15 cellular contexts compared by ENCODE assay signal in the genomic region with DNA sequence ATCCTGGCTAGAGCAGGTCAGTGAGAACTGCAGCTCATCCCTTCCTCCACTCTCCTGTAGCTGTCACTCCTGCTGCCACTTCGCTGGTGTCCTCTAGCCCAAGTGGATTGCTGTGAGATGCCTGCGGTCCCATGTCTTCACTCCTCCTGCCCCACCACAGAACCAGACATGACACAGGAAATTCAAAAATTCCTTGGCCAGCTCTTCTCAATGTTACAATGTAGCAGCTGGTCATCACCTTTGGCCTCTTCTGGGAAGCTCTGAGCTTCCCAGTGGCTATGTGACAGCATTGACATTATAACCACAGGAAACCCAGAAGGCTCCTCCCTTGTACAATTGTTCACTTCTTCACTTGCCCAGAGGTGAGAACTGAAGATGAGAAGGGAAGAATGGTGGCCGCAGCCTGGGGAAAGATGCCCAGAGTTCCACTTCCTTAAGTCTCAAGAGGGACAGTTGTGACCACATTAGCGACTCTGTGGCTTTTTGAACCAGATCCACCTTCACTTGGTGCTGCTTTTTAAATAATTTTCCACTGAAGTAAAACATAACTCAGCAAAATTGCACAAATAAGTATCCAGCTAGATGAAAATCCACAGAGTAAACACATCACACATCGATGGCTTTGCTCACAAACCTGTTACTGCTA.
DNase-seq lines count a peak whose midpoint lies in the region; ATAC-seq and TF ChIP-seq lines count a peak whose summit lies in the region.
"Had no signal": no experiment of that assay in that cellular context is flagged by ENCODE, and none has a peak within 500 bp of the region (broad histone marks: within the 10 kb centered on the region; RNA-seq: fewer than 3 reads in every experiment).

No MANE protein-coding gene starts in this region.

- H3K9ac ChIP-seq in skeletal muscle tissue (ENCODE audit: low read depth in 1 of 3, low read length in 3 of 3) (no peak overlapping the region), neuronal stem cell (ENCODE audit: low read depth, low read length, poor library complexity) (no peak overlapping the region)

- H2AK5ac ChIP-seq in neuronal stem cell (ENCODE audit: low read depth, low read length): no peak overlapping the region

- H3K9me3 ChIP-seq in skeletal muscle tissue (ENCODE audit: control insufficient read depth in 3 of 3, low read length in 3 of 3) (no peaks in the 10 kb centered on the region), neuronal stem cell (replicated peaks in 1 of 2; ENCODE audit: control insufficient read depth in 2 of 2, insufficient read depth in 1 of 2, low read depth in 1 of 2, low read length in 2 of 2) (no peaks in the 10 kb centered on the region)

- ATAC-seq in GM21390 (IDR thresholded peaks at IDR 0.05; ENCODE audit: unreplicated experiment): no peak

- H4K8ac ChIP-seq in neuronal stem cell (ENCODE audit: low read depth, low read length): no peak overlapping the region

- H2AFZ ChIP-seq in neuronal stem cell (ENCODE audit: low read length): no peak overlapping the region

- no CpG with 5 or more reads among the region's 5 CpGs for WGBS in neuronal stem cell (ENCODE audit: extremely low coverage in 2 of 2, insufficient read length in 2 of 2, insufficient replicate concordance in 1 of 2), 2 donors

- H3K4me1 ChIP-seq in skeletal muscle tissue (ENCODE audit: control insufficient read depth in 3 of 3, insufficient read depth in 3 of 3, low read length in 3 of 3): peaks cover 35 to 49% (median 42%) of the 10 kb centered on the region in 3 donors
- no peaks in the 10 kb centered on the region for H3K4me1 ChIP-seq in neuronal stem cell (ENCODE audit: control insufficient read depth in 2 of 2, insufficient read depth in 1 of 2, low read depth in 1 of 2, low read length in 2 of 2)

- H3K79me1 ChIP-seq in neuronal stem cell (ENCODE audit: low read depth, low read length): no peaks in the 10 kb centered on the region

- DNase-seq in EH (ENCODE audit: low read depth) (peak; percentile 63), MV-4-11 (lab: John Stamatoyannopoulos, UW) (peak; percentile 95), fibroblast of villous mesenchyme (ENCODE audit: low read depth) (peak; percentile 24), neuronal stem cell (ENCODE audit: low spot score) (no peak), NCI-H187 (lab: John Stamatoyannopoulos, UW) (no peak), NCI-H774 (lab: John Stamatoyannopoulos, UW) (no peak)
- DNase-seq: activated B cell treated with CpG ODN at 0.5 μM for 24 hours, activated gamma-delta T cell, DMS153, glutamatergic neuron, kidney glomerular epithelial cell, NCI-H2029, NCI-H524 had no signal

- H3K27ac ChIP-seq in skeletal muscle tissue (ENCODE audit: low read depth, low read length) (peak overlapping the region; percentile 37), neuronal stem cell (replicated peaks; ENCODE audit: low read length) (no peak overlapping the region)

- TF ChIP-seq CTCF in fibroblast of villous mesenchyme (IDR thresholded peaks at IDR 0.05; ENCODE audit: insufficient read depth, low read depth, low read length): no peak

- H3K4me2 ChIP-seq in neuronal stem cell (ENCODE audit: insufficient read depth, low read length, poor library complexity, severe bottlenecking): no peak overlapping the region

- no peak overlapping the region for H2BK15ac ChIP-seq in neuronal stem cell (ENCODE audit: low read length)

- no peak overlapping the region for H3K18ac ChIP-seq in neuronal stem cell (ENCODE audit: low read length)

- no peak overlapping the region for H3K23ac ChIP-seq in neuronal stem cell (ENCODE audit: low read depth, low read length, poor library complexity)

- H2BK12ac ChIP-seq in neuronal stem cell (ENCODE audit: low read length): no peak overlapping the region

- H3K36me3 ChIP-seq in skeletal muscle tissue (ENCODE audit: control insufficient read depth in 3 of 3, insufficient read depth in 3 of 3, low read length in 3 of 3) (peaks cover under 1 to 14% (median 4%) of the 10 kb centered on the region in 3 donors), neuronal stem cell (replicated peaks in 1 of 2; ENCODE audit: control insufficient read depth in 2 of 2, insufficient read depth in 2 of 2, low read length in 2 of 2) (peaks cover 0 to 3% of the 10 kb centered on the region in 2 donors)

- H3K27me3 ChIP-seq in skeletal muscle tissue (ENCODE audit: control insufficient read depth in 3 of 3, insufficient read depth in 3 of 3, low read length in 3 of 3) (no peaks in the 10 kb centered on the region), neuronal stem cell (ENCODE audit: control insufficient read depth in 3 of 3, insufficient read depth in 3 of 3, low read depth in 1 of 3, low read length in 3 of 3) (no peaks in the 10 kb centered on the region)

- no peak overlapping the region for H3K4ac ChIP-seq in neuronal stem cell (ENCODE audit: low read length)

- H4K91ac ChIP-seq in neuronal stem cell (ENCODE audit: low read depth, low read length, poor library complexity): no peak overlapping the region

- H2BK120ac ChIP-seq in neuronal stem cell (ENCODE audit: low read depth, low read length): no peak overlapping the region

- no peak overlapping the region for H2BK5ac ChIP-seq in neuronal stem cell (ENCODE audit: low read length)

- H3K14ac ChIP-seq in neuronal stem cell (ENCODE audit: low read length): no peak overlapping the region

- H3K4me3 ChIP-seq in fibroblast of villous mesenchyme (ENCODE audit: low read depth, low read length) (no peak overlapping the region), skeletal muscle tissue (ENCODE audit: low read length in 3 of 3) (peak overlapping the region in 1 of 3 donors; percentile 37), neuronal stem cell (ENCODE audit: low read length in 2 of 2) (no peak overlapping the region)

Comparison
In these comparisons a context has a peak if more than half of its experiments do, and no peak if none do; other contexts are left out.
1. DNase-seq: peak in EH (single experiment), MV-4-11 (single experiment) and fibroblast of villous mesenchyme (single experiment); none in neuronal stem cell (single experiment), NCI-H187 (0 of 2) and NCI-H774 (single experiment).